In genomic region chr17:30921544-30922196, GRCh38 we compare ENCODE assay signal across 8 cellular contexts. TPM values are rescaled to one million over a fixed set of nuclear protein-coding genes. Genes with fewer than 3 reads are reported as not detected.
DNase-seq lines count a peak whose midpoint lies in the region; ATAC-seq and TF ChIP-seq lines count a peak whose summit lies in the region.

TSS of gene ADAP2 (plus strand) at chr17:30921945. CDS start at chr17:30922015, 70 bp downstream.

- no peak within 1 kb of the TSS; the same call in 1 of the 2 replicates for H3K14ac ChIP-seq in H9 (ENCODE audit: insufficient read depth, low read length)

- peaks cover 10% of the 10 kb centered on the region for H3K23me2 ChIP-seq in H9 (ENCODE audit: insufficient read length, low read depth, low read length, poor library complexity, severe bottlenecking)

- H3K23ac ChIP-seq in H9 (ENCODE audit: insufficient read length, low read depth, low read length): no peak within 1 kb of the TSS

- H3K9me3 ChIP-seq in H9 (ENCODE audit: control insufficient read depth, low read depth, low read length): no peaks in the 10 kb centered on the region
- H3K9me3 ChIP-seq in T-helper 17 cell (ENCODE audit: control insufficient read depth, low read length, poor library complexity, severe bottlenecking): no peaks in the 10 kb centered on the region
- H3K9me3 ChIP-seq in esophagus squamous epithelium: no peaks in the 10 kb centered on the region
- no peaks in the 10 kb centered on the region for H3K9me3 ChIP-seq in muscle layer of colon (ENCODE audit: low read length)
- H3K9me3 ChIP-seq in vagina: no peaks in the 10 kb centered on the region

- H3K27me3 Mint-ChIP-seq in H9 (ENCODE audit: low read depth) (peaks cover 76% of the 10 kb centered on the region), T-helper 17 cell (peaks cover 50% of the 10 kb centered on the region)

- H3K36me3 ChIP-seq in esophagus squamous epithelium: no peaks in the 10 kb centered on the region
- no peaks in the 10 kb centered on the region for H3K36me3 ChIP-seq in muscle layer of colon (ENCODE audit: insufficient read depth, low read length)
- no peaks in the 10 kb centered on the region for H3K36me3 ChIP-seq in vagina

- H3K79me1 ChIP-seq in H9 (ENCODE audit: insufficient read depth, low read depth, low read length, poor library complexity, severe bottlenecking): no peaks in the 10 kb centered on the region

- H4K91ac ChIP-seq in H9 (ENCODE audit: insufficient read length, low read depth, low read length): no peak within 1 kb of the TSS

- no peak within 1 kb of the TSS for H2AFZ ChIP-seq in H9 (ENCODE audit: low read length)

- no peak within 1 kb of the TSS for H3K18ac ChIP-seq in H9 (ENCODE audit: insufficient read length, low read depth, low read length)

- H3K9ac ChIP-seq in H9 (ENCODE audit: extremely low read depth, insufficient read length, low read length) (no peak within 1 kb of the TSS), muscle layer of colon (ENCODE audit: low read length) (no peak within 1 kb of the TSS)

- H3K4me3 ChIP-seq in esophagus squamous epithelium: peak within 1 kb of the TSS; percentile 48 to 81 (median 58)
- peak within 1 kb of the TSS; percentile 38 to 50 for H3K4me3 ChIP-seq in muscle layer of colon (ENCODE audit: low read depth in 1 of 2, low read length in 2 of 2)
- H3K4me3 ChIP-seq in vagina: peak within 1 kb of the TSS; percentile 41 to 44

- no peaks in the 10 kb centered on the region for H3K79me2 ChIP-seq in H9 (ENCODE audit: insufficient read depth, low read length)

- no peak within 1 kb of the TSS for H2BK15ac ChIP-seq in H9 (ENCODE audit: low read depth, low read length)

- H3K36me3 Mint-ChIP-seq in H9 (ENCODE audit: insufficient read depth in 1 of 3, low read depth in 3 of 3) (no peaks in the 10 kb centered on the region; a peak in 1 of 7 replicates), T-helper 17 cell (ENCODE audit: low read depth) (peaks cover 4% of the 10 kb centered on the region)

- no peak within 1 kb of the TSS for H2BK20ac ChIP-seq in H9 (ENCODE audit: low read depth, low read length, poor library complexity, severe bottlenecking)

- no peaks in the 10 kb centered on the region for H4K20me1 ChIP-seq in H9 (ENCODE audit: control insufficient read depth, insufficient read depth, insufficient read length)

- DNase-seq in Ammon's horn (ENCODE audit: low spot score): peak; percentile 53
- DNase-seq in H9: peak; percentile 68
- no peak for DNase-seq in T-helper 17 cell
- DNase-seq in esophagus squamous epithelium (lab: John Stamatoyannopoulos, UW): no peak
- DNase-seq in vagina (ENCODE audit: extremely low spot score in 2 of 2): no peak
- DNase-seq in activated CD4-positive, alpha-beta T cell treated with anti-CD3 and anti-CD28 coated beads, Interleukin-2, amount 50 U/mL, for 48 hours: no peak

- no peak within 1 kb of the TSS for H3K27ac Mint-ChIP-seq in H9
- no peak within 1 kb of the TSS for H3K27ac Mint-ChIP-seq in T-helper 17 cell

- WGBS in H9 (ENCODE audit: extremely low coverage, insufficient read length, low lambda C conversion rate): no CpG with 5 or more reads among the region's 60 CpGs
- WGBS in esophagus squamous epithelium, 2 donors: 12 to 25% methylated on average over 5 to 9 of the region's 60 CpGs

- no peak within 1 kb of the TSS for H3K56ac ChIP-seq in H9 (ENCODE audit: insufficient read length, low read depth, low read length)

- no peak within 1 kb of the TSS for H2AK5ac ChIP-seq in H9 (ENCODE audit: insufficient read length, low read length)

- TF ChIP-seq POLR2A in esophagus squamous epithelium (IDR thresholded peaks at IDR 0.05) (peak in 1 of 4 donors; percentile 58), vagina (IDR thresholded peaks at IDR 0.05) (no peak)

- H3K9me3 Mint-ChIP-seq in H9: 0 out of 5 replicates have a peak, but pooled peaks cover 0 to 2% of the 10 kb centered on the region in 2 experiments

- H3T11ph ChIP-seq in H9 (ENCODE audit: low read length): no peak within 1 kb of the TSS

- H2BK12ac ChIP-seq in H9 (ENCODE audit: insufficient read length, low read depth, low read length): no peak within 1 kb of the TSS

- H3K4me2 ChIP-seq in H9 (ENCODE audit: insufficient read depth, insufficient read length, low read length): peak within 1 kb of the TSS; percentile 84

- peaks cover 21% of the 10 kb centered on the region; the same call in 1 of the 2 replicates for H3K27me3 ChIP-seq in H9 (ENCODE audit: insufficient read depth, low read length)
- peaks cover 0 to 57% (median 10%) of the 10 kb centered on the region in 4 donors for H3K27me3 ChIP-seq in esophagus squamous epithelium
- peaks cover 14 to 24% of the 10 kb centered on the region in 2 donors for H3K27me3 ChIP-seq in muscle layer of colon (ENCODE audit: control insufficient read depth in 1 of 2, insufficient read depth in 2 of 2, low read length in 2 of 2)
- H3K27me3 ChIP-seq in vagina: no peaks in the 10 kb centered on the region

- H3K4me3 Mint-ChIP-seq in H9 (peak within 1 kb of the TSS; percentile 66 to 85), T-helper 17 cell (peak within 1 kb of the TSS; percentile 87)

- intact Hi-C loops in esophagus squamous epithelium (cut with DNase I) (no loop called here), vagina (cut with DNase I) (no loop called here)

- H3K4me1 ChIP-seq in H9 (ENCODE audit: insufficient read depth, low read length) (peaks cover 2% of the 10 kb centered on the region; the same call in 1 of the 2 replicates), esophagus squamous epithelium (peaks cover 16 to 31% (median 20%) of the 10 kb centered on the region in 3 donors), muscle layer of colon (ENCODE audit: insufficient read depth, low read length) (no peaks in the 10 kb centered on the region), vagina (peaks cover 11% of the 10 kb centered on the region)

- H4K8ac ChIP-seq in H9 (replicated peaks; ENCODE audit: insufficient read length, low read depth, low read length): no peak within 1 kb of the TSS

- H2BK120ac ChIP-seq in H9 (ENCODE audit: low read depth, low read length, poor library complexity, severe bottlenecking): no peak within 1 kb of the TSS

- no peak within 1 kb of the TSS for H3K27ac ChIP-seq in H9 (ENCODE audit: insufficient read length, low read depth, low read length)
- H3K27ac ChIP-seq in esophagus squamous epithelium: peak within 1 kb of the TSS; percentile 32 to 75 (median 53)
- H3K27ac ChIP-seq in muscle layer of colon (ENCODE audit: low read depth, low read length): no peak within 1 kb of the TSS
- no peak within 1 kb of the TSS for H3K27ac ChIP-seq in vagina

- no peak within 1 kb of the TSS for H3K4ac ChIP-seq in H9 (ENCODE audit: low read depth, low read length)

- ATAC-seq in T-helper 17 cell (no peak), HG03196 (IDR thresholded peaks at IDR 0.05; ENCODE audit: unreplicated experiment) (no peak)

- H4K5ac ChIP-seq in H9 (ENCODE audit: insufficient read length, low read depth, low read length): no peak within 1 kb of the TSS

- H3K4me1 Mint-ChIP-seq in H9 (peaks cover 20 to 22% of the 10 kb centered on the region in 2 experiments), T-helper 17 cell (peaks cover 11% of the 10 kb centered on the region)

- no peak within 1 kb of the TSS for H2BK5ac ChIP-seq in H9 (ENCODE audit: insufficient read length, low read length)

- no peak for TF ChIP-seq CTCF in H9 (conservative IDR thresholded peaks at IDR 0.05)
- TF ChIP-seq CTCF in esophagus squamous epithelium (IDR thresholded peaks at IDR 0.05): no peak
- TF ChIP-seq CTCF in vagina (IDR thresholded peaks at IDR 0.05): no peak

RNA-seq across cellular contexts. Expression of gene ADAP2, which starts in this region (rescaled TPM):
- 1.2 and 1.6 TPM in 2 replicates for total RNA-seq in H9 (2021)
- total RNA-seq in T-helper 17 cell: 1 to 10 TPM in 1 of 2 donors, under 1 TPM in 1; 0.42 to 1.1 TPM
- total RNA-seq in esophagus squamous epithelium: 10 to 100 TPM in 1 of 4 donors, 1 to 10 TPM in 3; 3.0 to 15.0 (median 9.4) TPM
- total RNA-seq in vagina: 14.0 TPM

Comparison
In these comparisons a context has a peak if more than half of its experiments do, and no peak if none do; other contexts are left out.
1. DNase-seq: peak in Ammon's horn (single experiment) and H9 (single experiment); none in T-helper 17 cell (0 of 3), esophagus squamous epithelium (single experiment), vagina (0 of 2) and activated CD4-positive, alpha-beta T cell treated with anti-CD3 and anti-CD28 coated beads, Interleukin-2, amount 50 U/mL, for 48 hours (0 of 2).
2. H3K27ac ChIP-seq: peak in esophagus squamous epithelium (4 of 4); none in H9 (single experiment), muscle layer of colon (single experiment) and vagina (single experiment).
3. Peak in every context shown above with its lines, with median percentiles within 50 percentile points of each other: H3K4me3 ChIP-seq.